In the genomic region with DNA sequence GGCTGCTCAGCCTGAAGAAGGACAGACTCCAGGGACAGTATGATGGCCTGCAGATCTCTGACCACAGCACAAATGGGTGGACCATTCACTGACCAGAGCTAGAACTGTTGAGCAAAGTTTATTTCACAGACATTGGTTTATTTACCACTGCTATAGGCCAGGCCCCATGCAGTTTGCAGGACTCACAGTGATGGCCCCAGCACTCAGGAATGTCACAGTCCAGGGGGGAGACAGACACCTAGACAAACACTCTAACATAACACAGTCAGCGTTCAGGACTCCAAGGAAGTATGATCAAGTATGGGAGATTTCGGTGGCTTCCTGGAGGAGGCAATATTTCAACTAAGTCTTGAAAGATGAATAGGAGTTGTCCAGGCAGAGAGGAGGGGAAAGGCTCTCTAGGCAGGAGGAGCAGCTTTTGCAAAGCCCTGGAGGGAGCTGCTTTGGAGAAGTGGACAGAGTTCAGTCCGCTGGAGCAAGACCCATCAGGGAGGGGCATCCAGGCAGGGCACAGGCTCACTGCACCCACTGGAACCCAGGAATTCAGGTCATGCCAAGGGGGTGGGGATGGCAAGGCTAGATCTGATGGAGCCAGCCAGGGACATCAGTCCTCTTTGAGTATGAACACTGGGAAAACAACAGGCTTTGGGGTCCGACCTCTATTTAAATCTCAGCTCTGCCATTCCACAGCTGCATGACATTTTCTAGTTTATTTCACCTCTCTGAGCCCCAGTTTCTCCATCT, we compare ENCODE assay signal across 28 cellular contexts.
DNase-seq lines count a peak whose midpoint lies in the region; ATAC-seq, FAIRE-seq and TF ChIP-seq lines count a peak whose summit lies in the region.
"Had no signal": no experiment of that assay in that cellular context is flagged by ENCODE, and none has a peak within 500 bp of the region (broad histone marks: within the 10 kb centered on the region; RNA-seq: fewer than 3 reads in every experiment).

No MANE protein-coding gene starts in this region.

- no peaks in the 10 kb centered on the region for H3K9me3 Mint-ChIP-seq in osteocyte (ENCODE audit: unreplicated experiment)

- H3K27me3 ChIP-seq in bronchial epithelial cell (ENCODE audit: control insufficient read depth, insufficient read depth, low read length) = no peaks in the 10 kb centered on the region
- H3K27me3 ChIP-seq: BE2C, MG63, SJSA1 had no signal

- no peak for ATAC-seq in GM18861 (IDR thresholded peaks at IDR 0.05; ENCODE audit: unreplicated experiment)
- no peak for ATAC-seq in GM18498 (IDR thresholded peaks at IDR 0.05; ENCODE audit: unreplicated experiment)

- no peak overlapping the region for H3K27ac Mint-ChIP-seq in osteocyte (ENCODE audit: unreplicated experiment)
- H3K27ac Mint-ChIP-seq: CD14-positive monocyte, HFFc6 had no signal

- no peaks in the 10 kb centered on the region for H3K36me3 Mint-ChIP-seq in osteocyte (ENCODE audit: unreplicated experiment)
- H3K36me3 Mint-ChIP-seq: CD14-positive monocyte; CD8-positive, alpha-beta memory T cell had no signal

- no peak overlapping the region for H3K4me3 Mint-ChIP-seq in osteocyte (ENCODE audit: unreplicated experiment)
- H3K4me3 Mint-ChIP-seq: CD14-positive monocyte; CD8-positive, alpha-beta memory T cell; HFFc6 had no signal

- peak; percentile 17 for DNase-seq in activated CD8-positive, alpha-beta memory T cell treated with anti-CD3 and anti-CD28 coated beads, Interleukin-2, amount 50 U/mL, for 48 hours
- no peak for DNase-seq in activated CD8-positive, alpha-beta memory T cell treated with anti-CD3 and anti-CD28 coated beads, Interleukin-2, amount 50 U/mL, for 4 hours
- DNase-seq in bronchial epithelial cell (ENCODE audit: low read depth) (no peak), osteocyte (ENCODE audit: extremely low spot score, unreplicated experiment) (peak; percentile 70), GM19238 (ENCODE audit: insufficient read length, low spot score) (no peak)
- DNase-seq: 8988T; ACHN; BE2C; Calu3; CD8-positive, alpha-beta memory T cell; DMS79 treated with DMSO at 0.1 percent for 48 hours; GF-D8; GM23248; H7; HFFc6; KG1; MG63; NCI-H2029 treated with DMSO at 0.1 percent for 48 hours; NCI-H446 treated with DMSO at 0.1 percent for 48 hours; NCI-H526; NCI-H82; PC-9; Right ventricle myocardium superior had no signal

- H3K36me3 ChIP-seq in bronchial epithelial cell (ENCODE audit: control insufficient read depth, insufficient read depth, low read length) = no peaks in the 10 kb centered on the region
- H3K36me3 ChIP-seq: BE2C, MG63, SJSA1 had no signal

- H3K27me3 Mint-ChIP-seq in osteocyte (ENCODE audit: unreplicated experiment) = peaks cover 6% of the 10 kb centered on the region

- no peaks in the 10 kb centered on the region for H3K4me1 Mint-ChIP-seq in osteocyte (ENCODE audit: unreplicated experiment)
- H3K4me1 Mint-ChIP-seq: CD14-positive monocyte; CD8-positive, alpha-beta memory T cell had no signal

- TF ChIP-seq CTCF in bronchial epithelial cell (IDR thresholded peaks at IDR 0.05; ENCODE audit: insufficient read depth, low read length, severe bottlenecking) (no peak), osteocyte (IDR thresholded peaks at IDR 0.05) (no peak)

- FAIRE-seq in bronchial epithelial cell (lab: Jason Lieb, UNC) = peak; percentile 85
- FAIRE-seq: GM12891 had no signal

- H3K4me3 ChIP-seq in bronchial epithelial cell (ENCODE audit: low read depth, low read length) = no peak overlapping the region
- H3K4me3 ChIP-seq: GM23248, MG63, PC-9, SJSA1 had no signal

Comparison
In these comparisons a context has a peak if more than half of its experiments do, and no peak if none do; other contexts are left out.
1. DNase-seq: peak in activated CD8-positive, alpha-beta memory T cell treated with anti-CD3 and anti-CD28 coated beads, Interleukin-2, amount 50 U/mL, for 48 hours (single experiment) and osteocyte (single experiment); none in activated CD8-positive, alpha-beta memory T cell treated with anti-CD3 and anti-CD28 coated beads, Interleukin-2, amount 50 U/mL, for 4 hours (single experiment), bronchial epithelial cell (single experiment) and GM19238 (single experiment).